In the genomic region with DNA sequence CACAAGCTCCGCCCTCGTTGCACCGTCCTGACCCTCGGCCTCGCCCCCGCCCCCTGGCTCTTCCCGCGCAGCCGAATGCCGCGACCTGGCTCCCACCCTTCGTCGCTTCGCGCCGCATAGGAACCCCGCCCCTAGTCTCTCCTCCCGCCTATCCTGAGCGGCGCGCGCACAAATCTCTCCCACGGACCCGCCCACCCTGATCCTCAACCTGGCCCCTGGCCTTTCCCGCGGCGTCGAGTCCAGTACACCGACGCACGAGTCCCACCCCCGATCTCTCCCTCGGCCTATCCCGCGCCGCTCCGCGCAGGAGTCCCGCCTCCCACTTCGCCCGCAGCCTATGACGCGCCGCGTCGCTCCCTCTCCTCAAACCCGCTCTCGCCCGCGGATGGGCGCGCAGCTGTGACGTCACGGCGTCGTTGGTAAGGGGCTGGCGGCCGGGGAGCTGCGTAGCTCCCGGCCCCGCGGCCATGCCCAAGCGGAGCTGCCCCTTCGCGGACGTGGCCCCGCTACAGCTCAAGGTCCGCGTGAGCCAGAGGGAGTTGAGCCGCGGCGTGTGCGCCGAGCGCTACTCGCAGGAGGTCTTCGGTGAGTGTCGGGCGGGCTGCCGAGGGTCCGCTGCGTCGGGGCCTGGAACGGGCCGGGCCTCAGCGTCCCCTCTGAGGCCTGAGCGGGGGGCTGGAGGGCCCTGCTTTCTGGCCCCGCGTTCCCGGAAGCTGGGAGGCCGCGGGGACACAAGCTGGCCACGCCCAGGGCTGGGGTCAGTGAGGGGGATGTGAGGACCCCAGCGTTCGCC, we compare ENCODE assay signal across 8 cellular contexts. TPM values are rescaled to one million over a fixed set of nuclear protein-coding genes. Genes with fewer than 3 reads are reported as not detected.
DNase-seq lines count a peak whose midpoint lies in the region; ATAC-seq and TF ChIP-seq lines count a peak whose summit lies in the region.

A gene with protein sequence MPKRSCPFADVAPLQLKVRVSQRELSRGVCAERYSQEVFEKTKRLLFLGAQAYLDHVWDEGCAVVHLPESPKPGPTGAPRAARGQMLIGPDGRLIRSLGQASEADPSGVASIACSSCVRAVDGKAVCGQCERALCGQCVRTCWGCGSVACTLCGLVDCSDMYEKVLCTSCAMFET (plus strand): TSS at position 413 of the 793 bp plus-strand sequence. CDS start 55 bp downstream, at position 468.

- TF ChIP-seq CTCF in suprapubic skin (IDR thresholded peaks at IDR 0.05), result no peak

- DNase-seq in NCI-H1092 treated with DMSO at 0.1 percent for 48 hours (lab: John Stamatoyannopoulos, UW) (peak; percentile 99), SKM-1 (lab: John Stamatoyannopoulos, UW; ENCODE audit: unreplicated experiment) (peak; percentile 95), globus pallidus (ENCODE audit: low spot score) (peak; percentile 99), nucleus accumbens (lab: John Stamatoyannopoulos, UW) (peak; percentile 87 to 100 (median 99)), suprapubic skin (ENCODE audit: low spot score in 2 of 2) (peak; percentile 99 to 100)
- peak; percentile 99 to 100 for DNase-seq in activated naive CD4-positive, alpha-beta T cell treated with anti-CD3 and anti-CD28 coated beads, Interleukin-2, amount 50 U/mL, for 72 hours (ENCODE audit: low spot score in 2 of 2)

- H3K9me3 Mint-ChIP-seq in activated naive CD4-positive, alpha-beta T cell treated with anti-CD3 and anti-CD28 coated beads, Interleukin-2, amount 50 U/mL, for 72 hours, result no peaks in the 10 kb centered on the region

- TF ChIP-seq EP300 in suprapubic skin (IDR thresholded peaks at IDR 0.05), result no peak

- peak in 1 of 2 donors; percentile 86 for TF ChIP-seq POLR2A in suprapubic skin (IDR thresholded peaks at IDR 0.05)

- peaks cover 6 to 15% of the 10 kb centered on the region in 2 donors for H3K36me3 Mint-ChIP-seq in activated naive CD4-positive, alpha-beta T cell treated with anti-CD3 and anti-CD28 coated beads, Interleukin-2, amount 50 U/mL, for 72 hours

- H3K27ac ChIP-seq in suprapubic skin, result peak within 1 kb of the TSS; percentile 86

- peak; percentile 91 for ATAC-seq in HG02610 (IDR thresholded peaks at IDR 0.05; ENCODE audit: unreplicated experiment)
- peak; percentile 92 to 93 for ATAC-seq in activated naive CD4-positive, alpha-beta T cell treated with anti-CD3 and anti-CD28 coated beads, Interleukin-2, amount 50 U/mL, for 72 hours

- H3K4me1 ChIP-seq in suprapubic skin, result peaks cover 48% of the 10 kb centered on the region

- H3K4me3 ChIP-seq in GM08714 (ENCODE audit: low read length), result peak within 1 kb of the TSS; percentile 79
- H3K4me3 ChIP-seq in suprapubic skin, result peak within 1 kb of the TSS; percentile 89

- no peaks in the 10 kb centered on the region for H3K9me3 ChIP-seq in suprapubic skin

- H3K36me3 ChIP-seq in suprapubic skin, result peaks cover 29% of the 10 kb centered on the region

- peak within 1 kb of the TSS; percentile 90 to 92 for H3K27ac Mint-ChIP-seq in activated naive CD4-positive, alpha-beta T cell treated with anti-CD3 and anti-CD28 coated beads, Interleukin-2, amount 50 U/mL, for 72 hours

- WGBS in suprapubic skin, result under 1% methylated on average over 54 of the region's 95 CpGs

- no peaks in the 10 kb centered on the region for H3K27me3 ChIP-seq in suprapubic skin

RNA-seq across cellular contexts. Expression of the gene that starts here (rescaled TPM):
- 10 to 100 TPM; 86.1 to 87.1 TPM for total RNA-seq in activated naive CD4-positive, alpha-beta T cell treated with anti-CD3 and anti-CD28 coated beads, Interleukin-2, amount 50 U/mL, for 72 hours
- total RNA-seq in suprapubic skin, result 100 to 1,000 TPM in 3 of 4 donors, 10 to 100 TPM in 1; 94.0 to 159 (median 142) TPM

Comparison
In these comparisons a context has a peak if more than half of its experiments do, and no peak if none do; other contexts are left out.
1. Peak in every context shown above with its lines: DNase-seq, ATAC-seq, H3K4me3 ChIP-seq and H3K27ac ChIP-seq.